ENCODE assay signal across 22 cellular contexts in genomic region chr2:15633971-15634346, GRCh38.
"Had no signal": no experiment of that assay in that cellular context is flagged by ENCODE, and none has a peak within 500 bp of the region (broad histone marks: within the 10 kb centered on the region; RNA-seq: fewer than 3 reads in every experiment).

No MANE protein-coding gene starts in this region.

- DNase-seq: Kasumi-1, MM.1S, NCI-H1092 treated with DMSO at 0.1 percent for 48 hours, NCI-H1436, NCI-H187, NCI-H2029, NCI-H2081 treated with DMSO at 0.1 percent for 48 hours, NCI-H2171, NCI-H226, NCI-H446, NCI-H510A, NCI-H524 treated with DMSO at 0.1 percent for 48 hours, NCI-H69, NCI-H774, PC-3, SHP77 had no signal

- H3K27ac Mint-ChIP-seq: IgD-negative memory B cell had no signal

- H3K4me3 Mint-ChIP-seq: IgD-negative memory B cell had no signal

- H3K27ac ChIP-seq: HL-60, KMS-11, RWPE1 had no signal

- H3K9me3 Mint-ChIP-seq: IgD-negative memory B cell had no signal

- ATAC-seq: K562, Panc1, PC-3 had no signal

- H3K27me3 Mint-ChIP-seq: IgD-negative memory B cell had no signal

- H3K4me3 ChIP-seq: K562 had no signal
